1 cellular context compared by ENCODE assay signal in genomic region chr5:119300311-119300670, GRCh38.
TF ChIP-seq lines count a peak whose summit lies in the region.

No MANE protein-coding gene starts in this region.

TF ChIP-seq in SK-N-SH, 30 proteins besides CTCF, POLR2A, EP300 and RAD21 (continued from another document):
- TF ChIP-seq REST (IDR thresholded peaks at IDR 0.05; ENCODE audit: low read depth, low read length) (no peak), ZBTB33 (IDR thresholded peaks at IDR 0.05; ENCODE audit: borderline replicate concordance, low read depth) (no peak), TAF1 (IDR thresholded peaks at IDR 0.05; ENCODE audit: borderline replicate concordance, low read depth, low read length) (no peak), ELF1 (IDR thresholded peaks at IDR 0.05) (no peak), POLR2AphosphoS5 (IDR thresholded peaks at IDR 0.05; ENCODE audit: low read depth, low read length) (no peak), TEAD4 (IDR thresholded peaks at IDR 0.05; ENCODE audit: borderline replicate concordance, insufficient read depth) (no peak), GATA2 (CRISPR knock-in tag; IDR thresholded peaks at IDR 0.05) (no peak), SIN3A (IDR thresholded peaks at IDR 0.05; ENCODE audit: borderline replicate concordance, low read depth, low read length) (no peak), NFIC (IDR thresholded peaks at IDR 0.05; ENCODE audit: borderline replicate concordance) (no peak), SMC3 (IDR thresholded peaks at IDR 0.05; ENCODE audit: low read depth, low read length) (no peak), FOXM1 (IDR thresholded peaks at IDR 0.05; ENCODE audit: low read depth) (no peak)
- TF ChIP-seq, protein P1, sequence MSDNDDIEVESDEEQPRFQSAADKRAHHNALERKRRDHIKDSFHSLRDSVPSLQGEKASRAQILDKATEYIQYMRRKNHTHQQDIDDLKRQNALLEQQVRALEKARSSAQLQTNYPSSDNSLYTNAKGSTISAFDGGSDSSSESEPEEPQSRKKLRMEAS (IDR thresholded peaks at IDR 0.05; ENCODE audit: low read depth), result no peak
